In the genomic region with DNA sequence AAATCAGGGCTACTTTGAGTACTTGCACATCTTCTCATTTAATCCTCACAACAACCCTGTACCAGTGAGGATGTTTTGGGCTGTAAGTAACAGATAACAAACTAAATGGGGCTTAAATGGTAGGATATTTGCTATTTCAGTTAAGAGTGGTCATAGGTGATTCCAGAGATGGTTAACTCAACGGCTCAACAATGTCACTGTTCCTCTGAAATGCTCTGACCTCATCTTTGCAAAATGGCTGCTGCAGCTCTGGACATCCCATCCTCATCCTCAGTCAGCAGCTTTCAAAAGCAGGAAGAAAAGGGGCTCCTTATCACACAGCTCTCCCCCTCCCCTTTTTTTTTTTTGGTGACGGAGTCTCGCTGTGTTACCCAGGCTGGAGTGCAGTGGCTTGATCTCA, we compare ENCODE assay signal across 18 cellular contexts. TPM values are rescaled to one million over a fixed set of nuclear protein-coding genes. Genes with fewer than 3 reads are reported as not detected.
"Had no signal": no experiment of that assay in that cellular context is flagged by ENCODE, and none has a peak within 500 bp of the region (broad histone marks: within the 10 kb centered on the region; RNA-seq: fewer than 3 reads in every experiment).

No MANE protein-coding gene starts in this region.

- H3K27me3 ChIP-seq: body of pancreas, right atrium auricular region had no signal

- H3K27ac ChIP-seq: body of pancreas, prostate gland, right atrium auricular region had no signal

- H3K9me3 ChIP-seq: body of pancreas, prostate gland, right atrium auricular region had no signal

- H3K36me3 ChIP-seq: prostate gland, right atrium auricular region had no signal

- DNase-seq: activated CD4-positive, alpha-beta T cell treated with anti-CD3 and anti-CD28 coated beads, Interleukin-2, amount 50 U/mL, for 4 hours; activated naive CD8-positive, alpha-beta T cell treated with anti-CD3 and anti-CD28 coated beads, Interleukin-2, amount 10 ng/mL, durations not matched to agents 7 days and 5 days; amygdala; effector memory CD8-positive, alpha-beta T cell; erythroblast; kidney; mammary epithelial cell; stimulated activated CD4-positive, alpha-beta T cell treated with anti-CD3 and anti-CD28 coated beads, Interleukin-12 subunit alpha, Interleukin-12 subunit beta, amount 100 ng/mL, for 4 hours; stimulated activated CD4-positive, alpha-beta T cell treated with anti-CD3 and anti-CD28 coated beads, Interleukin-1b, Interleukin-23, amount 100 ng/mL, for 48 hours had no signal

- H3K9me3 Mint-ChIP-seq: activated naive CD8-positive, alpha-beta T cell treated with anti-CD3 and anti-CD28 coated beads, Interleukin-2, amount 10 ng/mL, durations not matched to agents 7 days and 5 days; effector memory CD8-positive, alpha-beta T cell; T-helper 1 cell treated with Interleukin-12 subunit alpha and Interleukin-12 subunit beta and Interleukin-4 antibody, amounts not matched to agents 30 μg/mL and 1 μg/mL, for 36 hours had no signal

- ATAC-seq: left lobe of liver had no signal

- H3K4me1 ChIP-seq: prostate gland had no signal

- H3K36me3 Mint-ChIP-seq: activated naive CD8-positive, alpha-beta T cell treated with anti-CD3 and anti-CD28 coated beads, Interleukin-2, amount 10 ng/mL, durations not matched to agents 7 days and 5 days had no signal

- H3K27ac Mint-ChIP-seq: activated naive CD8-positive, alpha-beta T cell treated with anti-CD3 and anti-CD28 coated beads, Interleukin-2, amount 10 ng/mL, durations not matched to agents 7 days and 5 days; effector memory CD8-positive, alpha-beta T cell; T-helper 1 cell treated with Interleukin-12 subunit alpha and Interleukin-12 subunit beta and Interleukin-4 antibody, amounts not matched to agents 30 μg/mL and 1 μg/mL, for 36 hours had no signal

- H3K4me3 Mint-ChIP-seq: T-helper 1 cell treated with Interleukin-12 subunit alpha and Interleukin-12 subunit beta and Interleukin-4 antibody, amounts not matched to agents 30 μg/mL and 1 μg/mL, for 36 hours had no signal

RNA-seq across cellular contexts. Expression of gene LDLRAD2, which starts 1.5 kb away (rescaled TPM):
- total RNA-seq: dermis microvascular lymphatic vessel endothelial cell, frontal cortex, left lobe of liver, mammary epithelial cell, myocyte, osteocyte, right atrium auricular region had no signal
- polyA plus RNA-seq: mammary epithelial cell had no signal
